ENCODE assay signal across 16 cellular contexts in the genomic region with DNA sequence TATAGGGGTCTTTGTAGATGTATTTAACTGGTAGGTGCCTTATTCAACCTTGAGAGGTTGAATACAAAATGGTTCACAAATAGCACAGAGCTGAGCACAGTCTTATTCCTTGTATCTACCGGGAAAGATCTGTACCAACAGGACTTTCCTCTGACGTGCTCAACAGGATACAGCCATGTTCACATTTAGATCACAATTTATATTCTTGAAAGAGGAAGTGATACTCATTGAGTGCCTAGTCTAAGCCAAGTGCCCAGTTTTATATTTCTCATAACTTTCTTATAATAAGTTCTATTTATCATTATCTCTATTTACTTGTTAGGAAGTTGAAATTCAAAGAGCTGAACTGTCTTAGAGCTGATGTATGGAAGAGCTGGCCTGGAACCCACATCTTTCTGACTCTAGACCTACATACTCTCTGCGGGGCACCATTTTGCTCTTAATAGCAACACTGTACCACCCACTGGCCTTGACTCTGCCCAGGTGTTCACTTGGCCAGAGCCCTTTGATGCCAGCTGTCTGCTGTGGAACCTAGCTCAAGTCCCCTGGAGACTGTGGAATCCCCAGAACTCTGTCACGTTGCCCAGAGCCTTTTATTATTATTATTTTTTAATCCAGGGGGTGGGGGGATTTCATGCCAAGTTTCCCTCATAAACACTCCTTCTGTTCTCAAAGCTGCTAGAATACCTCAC.
DNase-seq lines count a peak whose midpoint lies in the region; ATAC-seq and TF ChIP-seq lines count a peak whose summit lies in the region.
"Had no signal": no experiment of that assay in that cellular context is flagged by ENCODE, and none has a peak within 500 bp of the region (broad histone marks: within the 10 kb centered on the region; RNA-seq: fewer than 3 reads in every experiment).

No MANE protein-coding gene starts in this region.

- peak; percentile 45 for DNase-seq in D341Med (ENCODE audit: low spot score)
- DNase-seq in NOMO-1 treated with DMSO at 0.1 percent for 48 hours (lab: John Stamatoyannopoulos, UW; ENCODE audit: unreplicated experiment) = peak; percentile 73
- no peak for DNase-seq in glutamatergic neuron
- DNase-seq in lower lobe of right lung = no peak
- DNase-seq in NCI-H1105 (lab: John Stamatoyannopoulos, UW) = no peak
- no peak for DNase-seq in head of caudate nucleus
- DNase-seq: activated T-cell treated with anti-CD3 and anti-CD28 coated beads, Interleukin-2, amount 50 U/mL, for 72 hours; effector memory CD8-positive, alpha-beta T cell; SHP77; upper lobe of right lung had no signal

- no peaks in the 10 kb centered on the region for H3K9me3 ChIP-seq in lower lobe of right lung
- H3K9me3 ChIP-seq: upper lobe of right lung had no signal

- no peak overlapping the region for H3K27ac ChIP-seq in lower lobe of right lung
- H3K27ac ChIP-seq: skin epidermis, upper lobe of right lung had no signal

- no peak overlapping the region for H3K27ac Mint-ChIP-seq in glutamatergic neuron (ENCODE audit: unreplicated experiment)
- H3K27ac Mint-ChIP-seq: activated T-cell treated with anti-CD3 and anti-CD28 coated beads, Interleukin-2, amount 50 U/mL, for 72 hours; effector memory CD8-positive, alpha-beta T cell had no signal

- intact Hi-C loops in lower lobe of right lung (cut with DNase I) = no loop called here
- intact Hi-C loops in head of caudate nucleus (cut with DNase I) = no loop called here

- peak; percentile 70 for ATAC-seq in GM19463 (IDR thresholded peaks at IDR 0.05; ENCODE audit: unreplicated experiment)
- peak; percentile 76 for ATAC-seq in HG03064 (IDR thresholded peaks at IDR 0.05; ENCODE audit: low read depth, unreplicated experiment)
- no peak for ATAC-seq in lower lobe of right lung
- ATAC-seq: activated T-cell treated with anti-CD3 and anti-CD28 coated beads, Interleukin-2, amount 50 U/mL, for 72 hours; effector memory CD8-positive, alpha-beta T cell; left lobe of liver; upper lobe of right lung had no signal

- no peaks in the 10 kb centered on the region for H3K36me3 ChIP-seq in lower lobe of right lung
- H3K36me3 ChIP-seq: upper lobe of right lung had no signal

- no peaks in the 10 kb centered on the region for H3K27me3 ChIP-seq in lower lobe of right lung (ENCODE audit: low read depth)
- H3K27me3 ChIP-seq: upper lobe of right lung had no signal

- peaks cover 5% of the 10 kb centered on the region for H3K9me3 Mint-ChIP-seq in glutamatergic neuron (ENCODE audit: unreplicated experiment)
- H3K9me3 Mint-ChIP-seq: activated T-cell treated with anti-CD3 and anti-CD28 coated beads, Interleukin-2, amount 50 U/mL, for 72 hours had no signal

- H3K4me3 Mint-ChIP-seq in glutamatergic neuron (ENCODE audit: unreplicated experiment) = no peak overlapping the region
- H3K4me3 Mint-ChIP-seq: activated T-cell treated with anti-CD3 and anti-CD28 coated beads, Interleukin-2, amount 50 U/mL, for 72 hours; effector memory CD8-positive, alpha-beta T cell; IgD-negative memory B cell; neural crest cell had no signal

- H3K4me1 ChIP-seq in lower lobe of right lung = no peaks in the 10 kb centered on the region
- H3K4me1 ChIP-seq: upper lobe of right lung had no signal

- no peak overlapping the region for H3K4me3 ChIP-seq in lower lobe of right lung
- H3K4me3 ChIP-seq: skin epidermis, upper lobe of right lung had no signal

- H3K36me3 Mint-ChIP-seq in glutamatergic neuron (ENCODE audit: unreplicated experiment) = no peaks in the 10 kb centered on the region

- peaks cover 9% of the 10 kb centered on the region for H3K4me1 Mint-ChIP-seq in glutamatergic neuron (ENCODE audit: low read depth, unreplicated experiment)
- H3K4me1 Mint-ChIP-seq: neural crest cell had no signal

- no peak for TF ChIP-seq CTCF in glutamatergic neuron (IDR thresholded peaks at IDR 0.05; ENCODE audit: partially characterized antibody, unreplicated experiment)
- no peak for TF ChIP-seq CTCF in lower lobe of right lung (IDR thresholded peaks at IDR 0.05)

- H3K27me3 Mint-ChIP-seq in glutamatergic neuron (ENCODE audit: unreplicated experiment) = peaks cover 5% of the 10 kb centered on the region
- H3K27me3 Mint-ChIP-seq: IgD-negative memory B cell had no signal

Comparison
In these comparisons a context has a peak if more than half of its experiments do, and no peak if none do; other contexts are left out.
1. DNase-seq: peak in D341Med (single experiment) and NOMO-1 treated with DMSO at 0.1 percent for 48 hours (single experiment); none in glutamatergic neuron (single experiment), lower lobe of right lung (single experiment), NCI-H1105 (single experiment) and head of caudate nucleus (0 of 42).
2. ATAC-seq: peak in GM19463 (single experiment) and HG03064 (single experiment); none in lower lobe of right lung (0 of 2).